In the genomic region with DNA sequence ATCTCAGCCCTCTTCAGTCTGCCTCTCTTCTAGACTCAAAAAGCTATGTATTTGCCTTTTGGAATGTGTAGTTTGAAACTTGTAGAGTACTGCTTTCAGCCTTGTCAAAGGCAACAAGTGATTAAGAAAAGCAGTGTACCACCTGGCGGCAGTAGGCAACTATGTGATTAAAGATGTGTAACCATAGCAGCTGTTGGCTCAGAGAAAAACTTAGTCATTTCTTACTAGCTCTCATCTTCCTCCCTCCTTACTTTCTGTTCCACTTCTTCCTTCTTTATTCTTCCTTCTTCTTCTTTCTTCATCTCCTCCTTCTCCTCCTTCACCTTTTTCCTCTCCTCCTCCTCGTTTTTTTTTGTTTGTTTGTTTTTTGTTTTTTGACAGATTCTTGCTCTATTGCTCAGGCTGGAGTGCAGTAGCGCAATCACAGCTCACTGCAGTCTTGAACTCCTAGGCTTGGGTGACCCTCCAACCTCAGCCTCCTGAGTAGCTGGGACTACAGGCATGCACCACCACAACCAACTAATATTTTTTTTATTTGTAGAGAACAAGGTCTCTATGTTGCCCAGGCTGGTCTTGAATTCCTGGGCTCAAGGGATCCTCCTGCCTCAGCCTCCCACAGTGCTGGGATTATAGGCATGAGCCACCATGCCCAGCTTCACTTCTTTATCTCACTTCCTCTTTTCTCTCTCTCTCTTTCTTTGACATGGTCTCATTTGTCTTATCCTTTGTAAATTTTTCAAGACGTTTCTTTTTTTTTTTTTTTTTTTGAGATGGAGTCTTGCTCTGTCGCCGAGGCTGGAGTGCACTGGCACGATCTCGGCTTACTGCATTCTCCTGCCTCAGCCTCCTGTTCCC, we compare ENCODE assay signal across 8 cellular contexts. TPM values are rescaled to one million over a fixed set of nuclear protein-coding genes. Genes with fewer than 3 reads are reported as not detected.
DNase-seq lines count a peak whose midpoint lies in the region; ATAC-seq, FAIRE-seq and TF ChIP-seq lines count a peak whose summit lies in the region.

No MANE protein-coding gene starts in this region.

- CTCF ChIA-PET in Caco-2 (lab: Charles Lee), result interaction anchor here (0.5 kb wide), 1 partner anchor 10 kb away, joined by 4 read pairs; no protein-coding TSS in a partner anchor

- POLR2A ChIA-PET in Caco-2 (lab: Charles Lee), result no interaction called here

- peak; percentile 37 for TF ChIP-seq CTCF in D721Med (IDR thresholded peaks at IDR 0.05; ENCODE audit: insufficient read depth, missing control alignments)
- peak; percentile 22 for TF ChIP-seq CTCF in fibroblast of the aortic adventitia (IDR thresholded peaks at IDR 0.05; ENCODE audit: insufficient read depth, low read length)
- TF ChIP-seq CTCF in Caco-2 (IDR thresholded peaks at IDR 0.05; ENCODE audit: insufficient read depth in 1 of 2, low read depth in 1 of 2, low read length in 1 of 2, severe bottlenecking in 1 of 2, unreplicated experiment in 1 of 2), result no peak
- no peak for TF ChIP-seq CTCF in coronary artery (IDR thresholded peaks at IDR 0.05)

- peaks cover 9% of the 10 kb centered on the region for H3K9me3 Mint-ChIP-seq in Caco-2 (ENCODE audit: unreplicated experiment)

- H3K27me3 Mint-ChIP-seq in Caco-2 (ENCODE audit: insufficient read depth, unreplicated experiment), result no peaks in the 10 kb centered on the region

- no peaks in the 10 kb centered on the region for H3K4me1 Mint-ChIP-seq in Caco-2 (ENCODE audit: low read depth, unreplicated experiment)

- no peaks in the 10 kb centered on the region for H3K36me3 ChIP-seq in Caco-2 (ENCODE audit: control insufficient read depth, insufficient read depth, low read length)

- peak; percentile 94 for FAIRE-seq in D721Med (lab: Jason Lieb, UNC)

- peak; percentile 96 for ATAC-seq in HG03103 (IDR thresholded peaks at IDR 0.05; ENCODE audit: low read depth, unreplicated experiment)

- H3K4me3 ChIP-seq in fibroblast of the aortic adventitia (ENCODE audit: low read depth, low read length) (no peak overlapping the region), Caco-2 (ENCODE audit: low read depth, low read length) (no peak overlapping the region), coronary artery (no peak overlapping the region)

- H3K27ac ChIP-seq in coronary artery, result no peak overlapping the region

- in situ Hi-C loops in SK-MEL-5 (cut with HindIII; ENCODE audit: low pct_unique_long_range_greater_than_20kb, low sequenced_read_pairs), result no loop called here

- no peaks in the 10 kb centered on the region for H3K27me3 ChIP-seq in Caco-2 (replicated peaks; ENCODE audit: control insufficient read depth, insufficient read depth, low read length)

- intact Hi-C loops in Caco-2 (cut with micrococcal nuclease; ENCODE audit: unreplicated experiment), result no loop called here

- DNase-seq in D721Med (ENCODE audit: insufficient read length, low spot score) (no peak), GM19240 (ENCODE audit: insufficient read length, low spot score) (peak; percentile 11), SK-MEL-5 (ENCODE audit: low read depth, low spot score) (peak; percentile 34), fibroblast of the aortic adventitia (ENCODE audit: low read depth) (peak; percentile 51), Caco-2 (no peak), SKM-1 (lab: John Stamatoyannopoulos, UW; ENCODE audit: unreplicated experiment) (no peak), coronary artery (ENCODE audit: low spot score) (no peak)

- peaks cover 10% of the 10 kb centered on the region for H3K36me3 Mint-ChIP-seq in Caco-2 (ENCODE audit: insufficient read depth, unreplicated experiment)

- H3K4me1 ChIP-seq in Caco-2, result no peaks in the 10 kb centered on the region

- H3K4me3 Mint-ChIP-seq in Caco-2 (ENCODE audit: unreplicated experiment), result no peak overlapping the region

- H3K27ac Mint-ChIP-seq in Caco-2 (ENCODE audit: unreplicated experiment), result no peak overlapping the region

- no TSS peak for BruUV-seq in Caco-2 (replicated peaks; lab: Mats Ljungman, UMichigan)

- H3K9me3 ChIP-seq in Caco-2, result peaks cover 12% of the 10 kb centered on the region; the same call in 1 of the 2 replicates

RNA-seq across cellular contexts. Expression of gene ABHD18, which starts 32.6 kb away (rescaled TPM):
- 4.5 and 5.1 TPM in 2 replicates for total RNA-seq in SK-MEL-5 (2014; rRNA removed; shearing (Covaris generic))
- 3.7 and 3.9 TPM in 2 replicates for polyA plus RNA-seq in SK-MEL-5 (2015; cell fraction: cytosol; rRNA removed)
- polyA plus RNA-seq in SK-MEL-5 (2015; cell fraction: nucleus; rRNA removed), result 12.0 and 16.1 TPM in 2 replicates
- total RNA-seq in fibroblast of the aortic adventitia (ENCODE audit: low replicate concordance) (2.9 and 6.0 TPM in 2 replicates), Caco-2 (2022) (14.9 and 15.1 TPM in 2 replicates)

RNA-seq across cellular contexts. Expression of gene MFSD8, which starts 32.8 kb away (rescaled TPM):
- total RNA-seq in SK-MEL-5 (2014; rRNA removed; shearing (Covaris generic)), result 12.7 and 20.5 TPM in 2 replicates
- polyA plus RNA-seq in SK-MEL-5 (2015; cell fraction: cytosol; rRNA removed), result 5.4 and 7.4 TPM in 2 replicates
- polyA plus RNA-seq in SK-MEL-5 (2015; cell fraction: nucleus; rRNA removed), result 72.7 and 78.5 TPM in 2 replicates
- total RNA-seq in fibroblast of the aortic adventitia (ENCODE audit: low replicate concordance) (15.8 and 22.7 TPM in 2 replicates), Caco-2 (2022) (24.3 and 27.9 TPM in 2 replicates)

Comparison
In these comparisons a context has a peak if more than half of its experiments do, and no peak if none do; other contexts are left out.
1. DNase-seq: peak in GM19240 (single experiment), SK-MEL-5 (single experiment) and fibroblast of the aortic adventitia (single experiment); none in D721Med (single experiment), Caco-2 (0 of 2), SKM-1 (single experiment) and coronary artery (single experiment).
2. CTCF ChIP-seq: peak in D721Med (single experiment) and fibroblast of the aortic adventitia (single experiment); none in Caco-2 (0 of 2) and coronary artery (single experiment).